In genomic region chr11:34223021-34223813, GRCh38 we compare ENCODE assay signal across 10 cellular contexts.
DNase-seq lines count a peak whose midpoint lies in the region; ATAC-seq and TF ChIP-seq lines count a peak whose summit lies in the region.
"Had no signal": no experiment of that assay in that cellular context is flagged by ENCODE, and none has a peak within 500 bp of the region (broad histone marks: within the 10 kb centered on the region; RNA-seq: fewer than 3 reads in every experiment).

No MANE protein-coding gene starts in this region.

- peak overlapping the region in 1 of 2 donors; percentile 14 for H3K9ac ChIP-seq in colonic mucosa (ENCODE audit: low read depth in 2 of 2, low read length in 2 of 2)

- DNase-seq in NCI-H1436 (lab: John Stamatoyannopoulos, UW): peak; percentile 28
- DNase-seq in NCI-H1436 treated with DMSO at 0.1 percent for 48 hours (lab: John Stamatoyannopoulos, UW): no peak
- peak; percentile 74 for DNase-seq in colonic mucosa
- peak; percentile 85 to 90 for DNase-seq in uterus
- DNase-seq in stimulated activated CD4-positive, alpha-beta T cell treated with anti-CD3 and anti-CD28 coated beads, Interleukin-1b, Interleukin-23, amount 100 ng/mL, for 48 hours: no peak
- DNase-seq: activated gamma-delta T cell treated with Interleukin-2 at 50 U/mL for 16 hours, NCI-H1694 had no signal

- H3K27me3 ChIP-seq in colonic mucosa (no peaks in the 10 kb centered on the region), uterus (no peaks in the 10 kb centered on the region)

- H3K27ac ChIP-seq in colonic mucosa (no peak overlapping the region), mesodermal cell (ENCODE audit: low read depth, low read length, severe bottlenecking) (peak overlapping the region; percentile 39), uterus (peak overlapping the region; percentile 63 to 77)

- intact Hi-C loops in colonic mucosa (cut with DNase I) (no loop called here), uterus (cut with DNase I; ENCODE audit: low total_unique reads) (no loop called here)

- TF ChIP-seq CTCF in colonic mucosa (IDR thresholded peaks at IDR 0.05) (no peak), uterus (IDR thresholded peaks at IDR 0.05) (no peak)

- WGBS in mesodermal cell (ENCODE audit: insufficient coverage in 2 of 2), 2 experiments: 76 to 81% methylated on average over 15 to 17 of the region's 17 CpGs

- no peaks in the 10 kb centered on the region for H3K9me3 ChIP-seq in colonic mucosa
- H3K9me3 ChIP-seq in mesodermal cell (ENCODE audit: control insufficient read depth, low read length): no peaks in the 10 kb centered on the region
- H3K9me3 ChIP-seq in uterus: no peaks in the 10 kb centered on the region

- TF ChIP-seq POLR2A in uterus (IDR thresholded peaks at IDR 0.05): no peak

- H3K4me3 ChIP-seq in colonic mucosa: no peak overlapping the region
- H3K4me3 ChIP-seq in mesodermal cell (ENCODE audit: extremely low read depth, insufficient read depth, low read length, poor library complexity, severe bottlenecking): no peak overlapping the region
- no peak overlapping the region for H3K4me3 ChIP-seq in uterus

- H3K4me1 ChIP-seq in colonic mucosa: peaks cover 4% of the 10 kb centered on the region
- H3K4me1 ChIP-seq in mesodermal cell (ENCODE audit: control insufficient read depth, insufficient read depth, low read length, poor library complexity, severe bottlenecking): peaks cover 6% of the 10 kb centered on the region
- H3K4me1 ChIP-seq in uterus: no peaks in the 10 kb centered on the region

- ATAC-seq in HG03280 (IDR thresholded peaks at IDR 0.05; ENCODE audit: unreplicated experiment) (no peak), HG03025 (IDR thresholded peaks at IDR 0.05; ENCODE audit: low FRiP score, unreplicated experiment) (no peak)

- H3K36me3 ChIP-seq in colonic mucosa (no peaks in the 10 kb centered on the region), mesodermal cell (ENCODE audit: control insufficient read depth, insufficient read depth, low read length) (no peaks in the 10 kb centered on the region), uterus (peaks cover 0 to 2% of the 10 kb centered on the region in 2 donors)

Comparison
In these comparisons a context has a peak if more than half of its experiments do, and no peak if none do; other contexts are left out.
1. DNase-seq: peak in NCI-H1436 (single experiment), colonic mucosa (single experiment) and uterus (2 of 2); none in NCI-H1436 treated with DMSO at 0.1 percent for 48 hours (single experiment) and stimulated activated CD4-positive, alpha-beta T cell treated with anti-CD3 and anti-CD28 coated beads, Interleukin-1b, Interleukin-23, amount 100 ng/mL, for 48 hours (single experiment).